1 cellular context compared by ENCODE assay signal in genomic region chr1:108214641-108215465, GRCh38.
TF ChIP-seq lines count a peak whose summit lies in the region.

No MANE protein-coding gene starts in this region.

TF ChIP-seq in GM12878, 131 proteins besides CTCF, POLR2A, EP300 and RAD21 (continued from another document):
- TF ChIP-seq, protein P1, sequence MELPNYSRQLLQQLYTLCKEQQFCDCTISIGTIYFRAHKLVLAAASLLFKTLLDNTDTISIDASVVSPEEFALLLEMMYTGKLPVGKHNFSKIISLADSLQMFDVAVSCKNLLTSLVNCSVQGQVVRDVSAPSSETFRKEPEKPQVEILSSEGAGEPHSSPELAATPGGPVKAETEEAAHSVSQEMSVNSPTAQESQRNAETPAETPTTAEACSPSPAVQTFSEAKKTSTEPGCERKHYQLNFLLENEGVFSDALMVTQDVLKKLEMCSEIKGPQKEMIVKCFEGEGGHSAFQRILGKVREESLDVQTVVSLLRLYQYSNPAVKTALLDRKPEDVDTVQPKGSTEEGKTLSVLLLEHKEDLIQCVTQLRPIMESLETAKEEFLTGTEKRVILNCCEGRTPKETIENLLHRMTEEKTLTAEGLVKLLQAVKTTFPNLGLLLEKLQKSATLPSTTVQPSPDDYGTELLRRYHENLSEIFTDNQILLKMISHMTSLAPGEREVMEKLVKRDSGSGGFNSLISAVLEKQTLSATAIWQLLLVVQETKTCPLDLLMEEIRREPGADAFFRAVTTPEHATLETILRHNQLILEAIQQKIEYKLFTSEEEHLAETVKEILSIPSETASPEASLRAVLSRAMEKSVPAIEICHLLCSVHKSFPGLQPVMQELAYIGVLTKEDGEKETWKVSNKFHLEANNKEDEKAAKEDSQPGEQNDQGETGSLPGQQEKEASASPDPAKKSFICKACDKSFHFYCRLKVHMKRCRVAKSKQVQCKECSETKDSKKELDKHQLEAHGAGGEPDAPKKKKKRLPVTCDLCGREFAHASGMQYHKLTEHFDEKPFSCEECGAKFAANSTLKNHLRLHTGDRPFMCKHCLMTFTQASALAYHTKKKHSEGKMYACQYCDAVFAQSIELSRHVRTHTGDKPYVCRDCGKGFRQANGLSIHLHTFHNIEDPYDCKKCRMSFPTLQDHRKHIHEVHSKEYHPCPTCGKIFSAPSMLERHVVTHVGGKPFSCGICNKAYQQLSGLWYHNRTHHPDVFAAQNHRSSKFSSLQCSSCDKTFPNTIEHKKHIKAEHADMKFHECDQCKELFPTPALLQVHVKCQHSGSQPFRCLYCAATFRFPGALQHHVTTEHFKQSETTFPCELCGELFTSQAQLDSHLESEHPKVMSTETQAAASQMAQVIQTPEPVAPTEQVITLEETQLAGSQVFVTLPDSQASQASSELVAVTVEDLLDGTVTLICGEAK (IDR thresholded peaks at IDR 0.05; ENCODE audit: borderline replicate concordance): peak; percentile 84
